24 cellular contexts compared by ENCODE assay signal in genomic region chr22:31682751-31683150, GRCh38. TPM values are rescaled to one million over a fixed set of nuclear protein-coding genes. Genes with fewer than 3 reads are reported as not detected.
DNase-seq lines count a peak whose midpoint lies in the region; ATAC-seq and TF ChIP-seq lines count a peak whose summit lies in the region.
"Had no signal": no experiment of that assay in that cellular context is flagged by ENCODE, and none has a peak within 500 bp of the region (broad histone marks: within the 10 kb centered on the region; RNA-seq: fewer than 3 reads in every experiment).

No MANE protein-coding gene starts in this region.

- H3K36me3 ChIP-seq in SK-N-SH (replicated peaks in 1 of 2; ENCODE audit: control insufficient read depth in 1 of 2, insufficient read depth in 2 of 2, low read length in 1 of 2) = peaks cover 22 to 29% of the 10 kb centered on the region in 2 experiments
- H3K36me3 ChIP-seq in esophagus squamous epithelium = peaks cover 0 to 43% (median 11%) of the 10 kb centered on the region in 3 donors
- H3K36me3 ChIP-seq in psoas muscle (ENCODE audit: insufficient read depth in 1 of 2, low read depth in 1 of 2) = peaks cover 0 to 48% of the 10 kb centered on the region in 2 donors
- H3K36me3 ChIP-seq: ovary had no signal

- H3K27ac ChIP-seq in SK-N-SH (ENCODE audit: low read depth in 2 of 2, low read length in 1 of 2) = peak overlapping the region; percentile 24 to 86
- peak overlapping the region; percentile 63 to 85 (median 78) for H3K27ac ChIP-seq in esophagus squamous epithelium
- peak overlapping the region; percentile 62 for H3K27ac ChIP-seq in psoas muscle
- H3K27ac ChIP-seq: 22Rv1, cardiac muscle cell, KMS-11 had no signal

- H3K4me1 ChIP-seq in SK-N-SH (ENCODE audit: control insufficient read depth in 1 of 2, insufficient read depth in 2 of 2, low read depth in 1 of 2, low read length in 1 of 2) (peaks cover 2 to 19% of the 10 kb centered on the region in 2 experiments; a peak in 3 of 4 replicates), esophagus squamous epithelium (peaks cover 5 to 41% (median 26%) of the 10 kb centered on the region in 3 donors), psoas muscle (peaks cover 26% of the 10 kb centered on the region)

- no peaks in the 10 kb centered on the region for H3K4me1 Mint-ChIP-seq in Calu3 (ENCODE audit: low read depth, unreplicated experiment)
- H3K4me1 Mint-ChIP-seq: stimulated activated naive CD8-positive, alpha-beta T cell treated with anti-CD3 and anti-CD28 coated beads, Interleukin-15, amount 100 ng/mL, for 72 hours had no signal

- no peak overlapping the region for H3K4me2 ChIP-seq in SK-N-SH
- H3K4me2 ChIP-seq: KMS-11 had no signal

- H3K9me3 Mint-ChIP-seq in Calu3 (ENCODE audit: low read depth, unreplicated experiment) = peaks cover 2% of the 10 kb centered on the region
- H3K9me3 Mint-ChIP-seq: activated naive CD4-positive, alpha-beta T cell treated with anti-CD3 and anti-CD28 coated beads, Interleukin-2, amount 10 ng/mL, durations not matched to agents 7 days and 5 days; CD4-positive, alpha-beta T cell; naive thymus-derived CD4-positive, alpha-beta T cell; stimulated activated naive CD8-positive, alpha-beta T cell treated with anti-CD3 and anti-CD28 coated beads, Interleukin-15, amount 100 ng/mL, for 72 hours had no signal

- intact Hi-C loops in esophagus squamous epithelium (cut with DNase I) (no loop called here), psoas muscle (cut with DNase I) (no loop called here), Calu3 (cut with micrococcal nuclease; ENCODE audit: unreplicated experiment) (no loop called here)

- H3F3A ChIP-seq in SK-N-SH (replicated peaks; ENCODE audit: insufficient read depth) = peaks cover 45% of the 10 kb centered on the region

- CTCF ChIA-PET in SK-N-SH (lab: Yijun Ruan, JAX) = interaction anchor here (1.4 kb wide), 1 partner anchor 17 kb away, joined by 7 read pairs; no protein-coding TSS in a partner anchor
- CTCF ChIA-PET in Calu3 (lab: Charles Lee) = interaction anchor here (0.6 to 1.1 kb wide), 4 partner anchors 15 to 230 kb away, joined by 3 to 7 read pairs (median 3); no protein-coding TSS in a partner anchor

- no peaks in the 10 kb centered on the region for H3K79me2 ChIP-seq in SK-N-SH (ENCODE audit: insufficient read depth)

- no peak overlapping the region for H2AFZ ChIP-seq in SK-N-SH (ENCODE audit: low read depth)

- TF ChIP-seq RAD21 in SK-N-SH (IDR thresholded peaks at IDR 0.05; ENCODE audit: low read length) = no peak

- H3K27me3 ChIP-seq in SK-N-SH (ENCODE audit: insufficient read depth) (no peaks in the 10 kb centered on the region), esophagus squamous epithelium (no peaks in the 10 kb centered on the region), psoas muscle (ENCODE audit: insufficient read depth in 3 of 3, low read length in 2 of 3) (no peaks in the 10 kb centered on the region)
- H3K27me3 ChIP-seq: cardiac muscle cell, ovary had no signal

- no peaks in the 10 kb centered on the region for H3K9me2 ChIP-seq in SK-N-SH

- WGBS in SK-N-SH (ENCODE audit: low lambda C conversion rate) = 94% methylated on average over 3 of the region's 7 CpGs
- WGBS in esophagus squamous epithelium, 2 donors = 43 to 60% methylated on average over 2 to 7 of the region's 7 CpGs
- WGBS in psoas muscle, 3 donors = 86 to 89% (median 87%) methylated on average over 7 of the region's 7 CpGs

- ATAC-seq in SK-N-SH treated with all-trans-retinoic acid at 6 μM for 48 hours = no peak
- ATAC-seq in psoas muscle = no peak
- ATAC-seq: naive thymus-derived CD4-positive, alpha-beta T cell; right cardiac atrium; stimulated activated naive CD8-positive, alpha-beta T cell treated with anti-CD3 and anti-CD28 coated beads, Interleukin-15, amount 100 ng/mL, for 72 hours; T-helper 17 cell had no signal

- no peaks in the 10 kb centered on the region for H4K20me1 ChIP-seq in SK-N-SH (ENCODE audit: insufficient read depth)

- H3K9me3 ChIP-seq in SK-N-SH (no peaks in the 10 kb centered on the region), esophagus squamous epithelium (no peaks in the 10 kb centered on the region), psoas muscle (no peaks in the 10 kb centered on the region)
- H3K9me3 ChIP-seq: ovary had no signal

- no peak for TF ChIP-seq CTCF in SK-N-SH (IDR thresholded peaks at IDR 0.05)
- TF ChIP-seq CTCF in esophagus squamous epithelium (IDR thresholded peaks at IDR 0.05) = no peak
- TF ChIP-seq CTCF in psoas muscle (IDR thresholded peaks at IDR 0.05) = no peak
- TF ChIP-seq CTCF in Calu3 (IDR thresholded peaks at IDR 0.05; ENCODE audit: unreplicated experiment) = no peak

- peaks cover 24% of the 10 kb centered on the region for H3K36me3 Mint-ChIP-seq in Calu3 (ENCODE audit: insufficient read depth, unreplicated experiment)

- no peaks in the 10 kb centered on the region for H3K27me3 Mint-ChIP-seq in Calu3 (ENCODE audit: unreplicated experiment)
- H3K27me3 Mint-ChIP-seq: activated naive CD4-positive, alpha-beta T cell treated with anti-CD3 and anti-CD28 coated beads, Interleukin-2, amount 10 ng/mL, durations not matched to agents 7 days and 5 days; CD4-positive, alpha-beta T cell; naive thymus-derived CD4-positive, alpha-beta T cell; stimulated activated naive CD8-positive, alpha-beta T cell treated with anti-CD3 and anti-CD28 coated beads, Interleukin-15, amount 100 ng/mL, for 72 hours; T-helper 17 cell had no signal

- H3K27ac Mint-ChIP-seq in Calu3 (ENCODE audit: unreplicated experiment) = no peak overlapping the region
- H3K27ac Mint-ChIP-seq: activated naive CD4-positive, alpha-beta T cell treated with anti-CD3 and anti-CD28 coated beads, Interleukin-2, amount 10 ng/mL, durations not matched to agents 7 days and 5 days; stimulated activated naive CD8-positive, alpha-beta T cell treated with anti-CD3 and anti-CD28 coated beads, Interleukin-15, amount 100 ng/mL, for 72 hours; T-helper 17 cell had no signal

- H3K4me3 ChIP-seq in SK-N-SH (ENCODE audit: low read depth in 2 of 2, low read length in 1 of 2) = no peak overlapping the region
- H3K4me3 ChIP-seq in esophagus squamous epithelium = no peak overlapping the region
- no peak overlapping the region for H3K4me3 ChIP-seq in psoas muscle
- H3K4me3 ChIP-seq: cardiac muscle cell, ovary had no signal

- H3K9ac ChIP-seq in SK-N-SH = no peak overlapping the region
- H3K9ac ChIP-seq: KMS-11 had no signal

- no peak for TF ChIP-seq EP300 in SK-N-SH (IDR thresholded peaks at IDR 0.05; ENCODE audit: borderline replicate concordance in 1 of 2, low read depth in 1 of 2, low read length in 1 of 2)

- H3K4me3 Mint-ChIP-seq in Calu3 (ENCODE audit: low read depth, unreplicated experiment) = no peak overlapping the region
- H3K4me3 Mint-ChIP-seq: activated naive CD4-positive, alpha-beta T cell treated with anti-CD3 and anti-CD28 coated beads, Interleukin-2, amount 10 ng/mL, durations not matched to agents 7 days and 5 days; CD4-positive, alpha-beta T cell; naive thymus-derived CD4-positive, alpha-beta T cell; stimulated activated naive CD8-positive, alpha-beta T cell treated with anti-CD3 and anti-CD28 coated beads, Interleukin-15, amount 100 ng/mL, for 72 hours; T-helper 17 cell had no signal

- DNase-seq in SK-N-SH (no peak), esophagus squamous epithelium (lab: John Stamatoyannopoulos, UW) (no peak), psoas muscle (no peak), Calu3 (no peak), NCI-H82 (lab: John Stamatoyannopoulos, UW) (no peak), GF-D8 (lab: John Stamatoyannopoulos, UW) (no peak), NCI-H2171 (lab: John Stamatoyannopoulos, UW) (no peak)
- DNase-seq: activated CD4-positive, alpha-beta T cell treated with anti-CD3 and anti-CD28 coated beads for 4 hours; activated naive CD4-positive, alpha-beta T cell treated with anti-CD3 and anti-CD28 coated beads, Interleukin-2, amount 10 ng/mL, durations not matched to agents 7 days and 5 days; activated T-cell treated with anti-CD3 and anti-CD28 coated beads, Interleukin-2, amount 50 U/mL, for 48 hours; amygdala; CD4-positive, alpha-beta T cell; DMS153; naive thymus-derived CD4-positive, alpha-beta T cell; NCI-H510A; right cardiac atrium; stimulated activated naive CD8-positive, alpha-beta T cell treated with anti-CD3 and anti-CD28 coated beads, Interleukin-15, amount 100 ng/mL, for 72 hours; T-helper 17 cell; trophoblast cell had no signal

- no peak for TF ChIP-seq POLR2A in esophagus squamous epithelium (IDR thresholded peaks at IDR 0.05)

- POLR2A ChIA-PET in SK-N-SH (lab: Yijun Ruan, JAX) = no interaction called here

- BruUV-seq in Calu3 (replicated peaks; lab: Mats Ljungman, UMichigan) = no TSS peak

TF ChIP-seq in SK-N-SH, 30 proteins besides CTCF, POLR2A, EP300 and RAD21 (continues in another document):
- no peak for TF ChIP-seq FOXM1 (IDR thresholded peaks at IDR 0.05; ENCODE audit: low read depth)
- no peak for TF ChIP-seq RCOR1 (IDR thresholded peaks at IDR 0.05; ENCODE audit: low read length)
- no peak for TF ChIP-seq USF1 (IDR thresholded peaks at IDR 0.05; ENCODE audit: borderline replicate concordance, low read depth)

TF ChIP-seq in SK-N-SH treated with all-trans-retinoic acid at 6 μM for 48 hours, 23 proteins besides CTCF, POLR2A, EP300 and RAD21 (continues in another document):
- TF ChIP-seq ZNF565 (CRISPR knock-in tag; conservative IDR thresholded peaks at IDR 0.05; ENCODE audit: low read depth) (no peak), ZNF70 (CRISPR knock-in tag; IDR thresholded peaks at IDR 0.05) (no peak), TCF4 (CRISPR knock-in tag; IDR thresholded peaks at IDR 0.05; ENCODE audit: borderline replicate concordance) (no peak), ZFP30 (CRISPR knock-in tag; IDR thresholded peaks at IDR 0.05) (no peak), OSR1 (CRISPR knock-in tag; IDR thresholded peaks at IDR 0.05) (no peak)

RNA-seq across cellular contexts. Expression of gene PISD, which starts 20.7 kb away (rescaled TPM):
- polyA plus RNA-seq in SK-N-SH (2012; rRNA removed) = 34.9 and 41.4 TPM in 2 replicates
- 16.3 and 23.2 TPM in 2 replicates for polyA plus RNA-seq in SK-N-SH (2012; cell fraction: cytosol; rRNA removed)
- polyA plus RNA-seq in SK-N-SH (2012; cell fraction: nucleus; rRNA removed) = 105 and 113 TPM in 2 replicates
- total RNA-seq in esophagus squamous epithelium = 10 to 100 TPM; 21.4 to 34.0 (median 30.6) TPM
- total RNA-seq in psoas muscle = 10 to 100 TPM; 11.1 to 24.2 (median 17.2) TPM
- 10 to 100 TPM; 10.2 to 18.7 (median 15.2) TPM for polyA plus RNA-seq in psoas muscle
- total RNA-seq in Calu3 (2022) = 45.9 and 53.4 TPM in 2 replicates
